5 cellular contexts compared by ENCODE assay signal in the genomic region with DNA sequence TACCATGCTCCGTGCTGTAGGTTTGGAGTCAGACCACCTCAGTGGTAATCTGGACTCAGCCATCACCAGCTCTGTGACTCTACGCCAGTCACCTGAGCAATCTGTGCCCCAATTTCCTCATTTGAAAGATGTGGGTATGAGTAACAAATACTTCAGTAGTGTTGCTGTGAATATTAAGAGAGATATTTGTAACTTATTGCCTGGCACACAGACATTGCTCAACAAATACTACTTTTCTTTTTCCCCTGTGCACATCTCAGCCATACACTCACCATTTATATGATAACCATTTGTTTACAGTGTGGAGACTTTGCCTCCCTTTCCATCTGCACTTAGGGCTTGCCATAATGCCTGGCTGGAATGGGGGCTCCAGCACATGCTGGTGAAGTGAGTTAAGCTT.
"Had no signal": no experiment of that assay in that cellular context is flagged by ENCODE, and none has a peak within 500 bp of the region (broad histone marks: within the 10 kb centered on the region; RNA-seq: fewer than 3 reads in every experiment).

No MANE protein-coding gene starts in this region.

- H3K4me3 Mint-ChIP-seq: HFFc6, IgD-negative memory B cell had no signal

- H3K27ac Mint-ChIP-seq: HFFc6, IgD-negative memory B cell had no signal

- DNase-seq: GOT3, H7, KBM-7 had no signal

- H3K9me3 Mint-ChIP-seq: HFFc6, IgD-negative memory B cell had no signal
